1 cellular context compared by ENCODE assay signal in the genomic region with DNA sequence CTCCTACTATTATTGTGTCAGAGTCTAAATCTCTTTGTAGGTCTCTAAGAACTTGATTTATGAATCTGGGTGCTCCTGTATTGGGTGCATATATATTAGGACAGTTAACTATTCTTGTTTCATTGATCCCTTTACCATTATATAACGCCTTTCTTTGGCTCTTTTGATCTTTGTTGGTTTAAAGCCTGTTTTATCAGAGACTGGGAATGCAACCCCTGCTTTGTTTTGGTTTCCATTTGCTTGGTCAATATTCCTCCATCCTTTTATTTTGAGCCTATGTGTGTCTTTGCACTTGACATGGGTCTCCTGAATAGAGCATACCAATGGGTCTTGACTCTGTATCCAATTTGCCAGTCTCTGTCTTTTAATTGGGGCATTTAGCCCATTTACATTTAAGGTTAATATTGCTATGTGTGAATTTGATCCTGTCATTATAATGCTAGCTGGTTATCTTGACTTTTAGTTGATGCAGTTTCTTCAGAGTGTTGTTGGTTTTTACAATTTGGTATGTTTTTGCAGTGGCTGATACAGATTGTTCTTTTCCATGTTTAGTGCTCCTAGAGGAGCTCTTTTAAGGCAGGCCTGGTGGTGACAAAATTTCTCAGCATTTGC. TPM values are rescaled to one million over a fixed set of nuclear protein-coding genes. Genes with fewer than 3 reads are reported as not detected.
"Had no signal": no experiment of that assay in that cellular context is flagged by ENCODE, and none has a peak within 500 bp of the region (broad histone marks: within the 10 kb centered on the region; RNA-seq: fewer than 3 reads in every experiment).

No MANE protein-coding gene starts in this region.

RNA-seq across cellular contexts. Expression of gene TFPI, which starts 36.4 kb away (rescaled TPM):
- total RNA-seq: naive thymus-derived CD8-positive, alpha-beta T cell had no signal
- polyA plus RNA-seq: naive thymus-derived CD8-positive, alpha-beta T cell had no signal
